ENCODE assay signal across 18 cellular contexts in the genomic region with DNA sequence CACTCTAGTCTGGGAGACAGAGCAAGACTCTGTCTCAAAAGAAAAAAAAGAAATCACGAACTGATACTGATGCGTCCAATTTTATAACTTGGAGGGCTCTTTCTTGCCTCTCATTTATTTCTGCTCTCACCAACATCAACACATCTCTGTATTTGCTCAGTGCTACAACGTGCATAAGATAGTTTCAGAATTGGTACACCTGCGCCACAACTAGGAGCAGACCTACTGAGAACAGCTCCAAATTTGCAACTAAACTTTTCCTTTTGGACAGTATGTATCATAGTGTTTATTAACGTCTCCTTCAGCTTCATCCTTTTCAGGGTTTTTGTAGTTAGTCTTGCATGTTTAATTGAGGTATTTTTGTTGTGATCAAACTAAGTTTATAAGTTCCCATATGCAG. TPM values are rescaled to one million over a fixed set of nuclear protein-coding genes. Genes with fewer than 3 reads are reported as not detected.
A peak's percentile ranks its signal among the peaks of the same experiment; 100 is the strongest.
DNase-seq lines count a peak whose midpoint lies in the region; ATAC-seq and TF ChIP-seq lines count a peak whose summit lies in the region.
"Had no signal": no experiment of that assay in that cellular context is flagged by ENCODE, and none has a peak within 500 bp of the region (broad histone marks: within the 10 kb centered on the region; RNA-seq: fewer than 3 reads in every experiment).

No MANE protein-coding gene starts in this region.

- peak; percentile 82 for ATAC-seq in activated CD8-positive, alpha-beta memory T cell treated with anti-CD3 and anti-CD28 coated beads, Interleukin-2, amount 10 ng/mL, durations not matched to agents 7 days and 5 days
- ATAC-seq in natural killer cell, result no peak
- ATAC-seq in natural killer cell treated with Interleukin-12 subunit alpha and Interleukin-12 subunit beta and Interleukin-15 and Interleukin-18, amount 100 ng/mL, for 72 hours, result no peak
- ATAC-seq in activated T-helper 17 cell treated with anti-CD3 and anti-CD28 coated beads, Interleukin-2, amount 50 U/mL, for 72 hours (replicated peaks), result peak; percentile 86
- ATAC-seq in naive thymus-derived CD4-positive, alpha-beta T cell, result no peak
- ATAC-seq: GM23338 had no signal

- no peaks in the 10 kb centered on the region for H3K9me3 ChIP-seq in naive thymus-derived CD4-positive, alpha-beta T cell (ENCODE audit: control insufficient read depth in 2 of 3, low read length in 3 of 3)

- no peaks in the 10 kb centered on the region for H3K27me3 Mint-ChIP-seq in activated CD8-positive, alpha-beta memory T cell treated with anti-CD3 and anti-CD28 coated beads, Interleukin-2, amount 10 ng/mL, durations not matched to agents 7 days and 5 days
- H3K27me3 Mint-ChIP-seq in natural killer cell (ENCODE audit: low read depth in 2 of 2), result no peaks in the 10 kb centered on the region
- H3K27me3 Mint-ChIP-seq in natural killer cell treated with Interleukin-12 subunit alpha and Interleukin-12 subunit beta and Interleukin-15 and Interleukin-18, amount 100 ng/mL, for 72 hours, result no peaks in the 10 kb centered on the region
- no peaks in the 10 kb centered on the region for H3K27me3 Mint-ChIP-seq in activated T-helper 17 cell treated with anti-CD3 and anti-CD28 coated beads, Interleukin-2, amount 50 U/mL, for 72 hours
- H3K27me3 Mint-ChIP-seq in naive thymus-derived CD4-positive, alpha-beta T cell, result no peaks in the 10 kb centered on the region
- H3K27me3 Mint-ChIP-seq: B cell; CD4-positive, alpha-beta T cell had no signal

- intact Hi-C loops in natural killer cell (cut with micrococcal nuclease), result no loop called here
- intact Hi-C loops in naive thymus-derived CD4-positive, alpha-beta T cell (cut with micrococcal nuclease), result loop anchor here in 1 of 2 donors (10.0 kb wide), 1 partner anchor 55 kb away; no protein-coding TSS in a partner anchor

- H3K27ac ChIP-seq in naive thymus-derived CD4-positive, alpha-beta T cell (ENCODE audit: low read depth, low read length), result no peak overlapping the region
- H3K27ac ChIP-seq: HL-60 had no signal

- peaks cover 18 to 40% (median 21%) of the 10 kb centered on the region in 3 experiments for H3K36me3 ChIP-seq in naive thymus-derived CD4-positive, alpha-beta T cell (ENCODE audit: control insufficient read depth in 2 of 3, insufficient read depth in 3 of 3, low read length in 3 of 3)

- H3K9me3 Mint-ChIP-seq in activated CD8-positive, alpha-beta memory T cell treated with anti-CD3 and anti-CD28 coated beads, Interleukin-2, amount 10 ng/mL, durations not matched to agents 7 days and 5 days (ENCODE audit: low read depth), result no peaks in the 10 kb centered on the region
- H3K9me3 Mint-ChIP-seq in natural killer cell, result no peaks in the 10 kb centered on the region
- H3K9me3 Mint-ChIP-seq in natural killer cell treated with Interleukin-12 subunit alpha and Interleukin-12 subunit beta and Interleukin-15 and Interleukin-18, amount 100 ng/mL, for 72 hours, result no peaks in the 10 kb centered on the region
- no peaks in the 10 kb centered on the region for H3K9me3 Mint-ChIP-seq in activated T-helper 17 cell treated with anti-CD3 and anti-CD28 coated beads, Interleukin-2, amount 50 U/mL, for 72 hours
- H3K9me3 Mint-ChIP-seq in naive thymus-derived CD4-positive, alpha-beta T cell, result peaks cover 0 to 2% (median 0%) of the 10 kb centered on the region in 11 donors
- H3K9me3 Mint-ChIP-seq: CD4-positive, alpha-beta T cell; GM23338 had no signal

- no peaks in the 10 kb centered on the region for H3K4me1 ChIP-seq in naive thymus-derived CD4-positive, alpha-beta T cell (ENCODE audit: control insufficient read depth in 2 of 2, insufficient read depth in 2 of 2, low read length in 2 of 2)

- peaks cover 29% of the 10 kb centered on the region for H3K36me3 Mint-ChIP-seq in activated CD8-positive, alpha-beta memory T cell treated with anti-CD3 and anti-CD28 coated beads, Interleukin-2, amount 10 ng/mL, durations not matched to agents 7 days and 5 days
- no peaks in the 10 kb centered on the region for H3K36me3 Mint-ChIP-seq in natural killer cell
- peaks cover 17% of the 10 kb centered on the region for H3K36me3 Mint-ChIP-seq in natural killer cell treated with Interleukin-12 subunit alpha and Interleukin-12 subunit beta and Interleukin-15 and Interleukin-18, amount 100 ng/mL, for 72 hours
- peaks cover 93% of the 10 kb centered on the region for H3K36me3 Mint-ChIP-seq in activated T-helper 17 cell treated with anti-CD3 and anti-CD28 coated beads, Interleukin-2, amount 50 U/mL, for 72 hours (ENCODE audit: low read depth)
- H3K36me3 Mint-ChIP-seq in naive thymus-derived CD4-positive, alpha-beta T cell, result peaks cover 8 to 47% (median 18%) of the 10 kb centered on the region in 5 donors

- POLR2A ChIA-PET in naive thymus-derived CD4-positive, alpha-beta T cell (lab: Charles Lee), result no interaction called here

- TF ChIP-seq CTCF in natural killer cell (IDR thresholded peaks at IDR 0.05), result no peak

- CTCF ChIA-PET in activated CD8-positive, alpha-beta memory T cell treated with anti-CD3 and anti-CD28 coated beads, Interleukin-2, amount 10 ng/mL, durations not matched to agents 7 days and 5 days (lab: Charles Lee), result no interaction called here
- CTCF ChIA-PET in naive thymus-derived CD4-positive, alpha-beta T cell (lab: Charles Lee), result no interaction called here

- H3K27me3 ChIP-seq in naive thymus-derived CD4-positive, alpha-beta T cell (ENCODE audit: control insufficient read depth in 2 of 2, insufficient read depth in 2 of 2, low read length in 2 of 2), result no peaks in the 10 kb centered on the region

- H3K4me1 Mint-ChIP-seq in activated CD8-positive, alpha-beta memory T cell treated with anti-CD3 and anti-CD28 coated beads, Interleukin-2, amount 10 ng/mL, durations not matched to agents 7 days and 5 days, result peaks cover 32% of the 10 kb centered on the region
- peaks cover 25 to 32% of the 10 kb centered on the region in 2 donors for H3K4me1 Mint-ChIP-seq in natural killer cell
- peaks cover 11 to 27% of the 10 kb centered on the region in 2 donors for H3K4me1 Mint-ChIP-seq in natural killer cell treated with Interleukin-12 subunit alpha and Interleukin-12 subunit beta and Interleukin-15 and Interleukin-18, amount 100 ng/mL, for 72 hours (ENCODE audit: low read depth in 2 of 2)
- peaks cover 11% of the 10 kb centered on the region for H3K4me1 Mint-ChIP-seq in activated T-helper 17 cell treated with anti-CD3 and anti-CD28 coated beads, Interleukin-2, amount 50 U/mL, for 72 hours
- H3K4me1 Mint-ChIP-seq in naive thymus-derived CD4-positive, alpha-beta T cell, result peaks cover 14 to 33% (median 24%) of the 10 kb centered on the region in 7 donors
- H3K4me1 Mint-ChIP-seq: GM23338 had no signal

- H3K4me3 ChIP-seq in naive thymus-derived CD4-positive, alpha-beta T cell (ENCODE audit: low read length), result no peak overlapping the region
- H3K4me3 ChIP-seq: GM23338 had no signal

- no peak overlapping the region for H3K4me3 Mint-ChIP-seq in activated CD8-positive, alpha-beta memory T cell treated with anti-CD3 and anti-CD28 coated beads, Interleukin-2, amount 10 ng/mL, durations not matched to agents 7 days and 5 days
- H3K4me3 Mint-ChIP-seq in natural killer cell, result no peak overlapping the region
- no peak overlapping the region for H3K4me3 Mint-ChIP-seq in natural killer cell treated with Interleukin-12 subunit alpha and Interleukin-12 subunit beta and Interleukin-15 and Interleukin-18, amount 100 ng/mL, for 72 hours
- H3K4me3 Mint-ChIP-seq in activated T-helper 17 cell treated with anti-CD3 and anti-CD28 coated beads, Interleukin-2, amount 50 U/mL, for 72 hours, result peak overlapping the region; percentile 30
- H3K4me3 Mint-ChIP-seq in naive thymus-derived CD4-positive, alpha-beta T cell, result no peak overlapping the region
- H3K4me3 Mint-ChIP-seq: B cell; CD4-positive, alpha-beta T cell; GM23338 had no signal

- peak overlapping the region; percentile 20 for H3K27ac Mint-ChIP-seq in activated CD8-positive, alpha-beta memory T cell treated with anti-CD3 and anti-CD28 coated beads, Interleukin-2, amount 10 ng/mL, durations not matched to agents 7 days and 5 days
- peak overlapping the region; percentile 31 to 74 for H3K27ac Mint-ChIP-seq in natural killer cell
- no peak overlapping the region for H3K27ac Mint-ChIP-seq in natural killer cell treated with Interleukin-12 subunit alpha and Interleukin-12 subunit beta and Interleukin-15 and Interleukin-18, amount 100 ng/mL, for 72 hours
- peak overlapping the region; percentile 78 for H3K27ac Mint-ChIP-seq in activated T-helper 17 cell treated with anti-CD3 and anti-CD28 coated beads, Interleukin-2, amount 50 U/mL, for 72 hours
- peak overlapping the region in 6 of 9 donors; percentile 12 to 54 (median 28) for H3K27ac Mint-ChIP-seq in naive thymus-derived CD4-positive, alpha-beta T cell
- H3K27ac Mint-ChIP-seq: B cell; CD4-positive, alpha-beta T cell; GM23338 had no signal

- DNase-seq in activated CD8-positive, alpha-beta memory T cell treated with anti-CD3 and anti-CD28 coated beads, Interleukin-2, amount 10 ng/mL, durations not matched to agents 7 days and 5 days, result no peak
- DNase-seq in activated CD8-positive, alpha-beta memory T cell treated with anti-CD3 and anti-CD28 coated beads for 24 hours, result no peak
- no peak for DNase-seq in natural killer cell
- no peak for DNase-seq in natural killer cell treated with Interleukin-12 subunit alpha and Interleukin-12 subunit beta and Interleukin-15 and Interleukin-18, amount 100 ng/mL, for 72 hours (ENCODE audit: low spot score)
- DNase-seq in naive thymus-derived CD4-positive, alpha-beta T cell, result no peak
- DNase-seq in middle frontal gyrus (ENCODE audit: extremely low spot score, low spot score), result no peak
- DNase-seq in NCI-H748 (lab: John Stamatoyannopoulos, UW; ENCODE audit: unreplicated experiment), result no peak
- DNase-seq: C1 segment of cervical spinal cord; CD4-positive, alpha-beta T cell; COR-L47; DMS153; DMS79 treated with DMSO at 0.1 percent for 48 hours; EL; H7 had no signal

RNA-seq across cellular contexts. Expression of gene TRAPPC10, which starts 27.7 kb away (rescaled TPM):
- total RNA-seq in activated CD8-positive, alpha-beta memory T cell treated with anti-CD3 and anti-CD28 coated beads, Interleukin-2, amount 10 ng/mL, durations not matched to agents 7 days and 5 days, result 10 to 100 TPM; 71.5 to 71.7 TPM
- 100 to 1,000 TPM; 187 to 232 (median 213) TPM for total RNA-seq in natural killer cell
- 100 to 1,000 TPM in 1 of 2 donors, 10 to 100 TPM in 1; 90.3 to 148 TPM for total RNA-seq in natural killer cell treated with Interleukin-12 subunit alpha and Interleukin-12 subunit beta and Interleukin-15 and Interleukin-18, amount 100 ng/mL, for 72 hours
- 10 to 100 TPM; 48.5 to 72.8 TPM for total RNA-seq in activated T-helper 17 cell treated with anti-CD3 and anti-CD28 coated beads, Interleukin-2, amount 50 U/mL, for 72 hours
- total RNA-seq in naive thymus-derived CD4-positive, alpha-beta T cell, result 100 to 1,000 TPM in 2 of 5 experiments, 10 to 100 TPM in 3; 80.6 to 119 (median 93.2) TPM
- 10 to 100 TPM; 15.6 to 26.5 TPM for polyA plus RNA-seq in naive thymus-derived CD4-positive, alpha-beta T cell

Comparison
In these comparisons a context has a peak if more than half of its experiments do, and no peak if none do; other contexts are left out.
1. H3K27ac Mint-ChIP-seq: peak in activated CD8-positive, alpha-beta memory T cell treated with anti-CD3 and anti-CD28 coated beads, Interleukin-2, amount 10 ng/mL, durations not matched to agents 7 days and 5 days (single experiment), natural killer cell (2 of 2), activated T-helper 17 cell treated with anti-CD3 and anti-CD28 coated beads, Interleukin-2, amount 50 U/mL, for 72 hours (single experiment) and naive thymus-derived CD4-positive, alpha-beta T cell (6 of 9); none in natural killer cell treated with Interleukin-12 subunit alpha and Interleukin-12 subunit beta and Interleukin-15 and Interleukin-18, amount 100 ng/mL, for 72 hours (0 of 2).
2. ATAC-seq: peak in activated CD8-positive, alpha-beta memory T cell treated with anti-CD3 and anti-CD28 coated beads, Interleukin-2, amount 10 ng/mL, durations not matched to agents 7 days and 5 days (single experiment) and activated T-helper 17 cell treated with anti-CD3 and anti-CD28 coated beads, Interleukin-2, amount 50 U/mL, for 72 hours (single experiment); none in natural killer cell (0 of 3), natural killer cell treated with Interleukin-12 subunit alpha and Interleukin-12 subunit beta and Interleukin-15 and Interleukin-18, amount 100 ng/mL, for 72 hours (0 of 2) and naive thymus-derived CD4-positive, alpha-beta T cell (single experiment).